ENCODE assay signal across 1 cellular context in genomic region chr7:73737491-73738219, GRCh38.
A peak's percentile ranks its signal among the peaks of the same experiment; 100 is the strongest.
TF ChIP-seq lines count a peak whose summit lies in the region.

No MANE protein-coding gene starts in this region.

TF ChIP-seq in HepG2, 621 proteins besides CTCF, POLR2A, EP300 and RAD21:
- TF ChIP-seq GATAD1 (CRISPR knock-in tag; IDR thresholded peaks at IDR 0.05) = no peak
- peak; percentile 3 for TF ChIP-seq ZNF407 (CRISPR knock-in tag; IDR thresholded peaks at IDR 0.05; ENCODE audit: not compliant biosample characterization)
- TF ChIP-seq, protein P1, sequence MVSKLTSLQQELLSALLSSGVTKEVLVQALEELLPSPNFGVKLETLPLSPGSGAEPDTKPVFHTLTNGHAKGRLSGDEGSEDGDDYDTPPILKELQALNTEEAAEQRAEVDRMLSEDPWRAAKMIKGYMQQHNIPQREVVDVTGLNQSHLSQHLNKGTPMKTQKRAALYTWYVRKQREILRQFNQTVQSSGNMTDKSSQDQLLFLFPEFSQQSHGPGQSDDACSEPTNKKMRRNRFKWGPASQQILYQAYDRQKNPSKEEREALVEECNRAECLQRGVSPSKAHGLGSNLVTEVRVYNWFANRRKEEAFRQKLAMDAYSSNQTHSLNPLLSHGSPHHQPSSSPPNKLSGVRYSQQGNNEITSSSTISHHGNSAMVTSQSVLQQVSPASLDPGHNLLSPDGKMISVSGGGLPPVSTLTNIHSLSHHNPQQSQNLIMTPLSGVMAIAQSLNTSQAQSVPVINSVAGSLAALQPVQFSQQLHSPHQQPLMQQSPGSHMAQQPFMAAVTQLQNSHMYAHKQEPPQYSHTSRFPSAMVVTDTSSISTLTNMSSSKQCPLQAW (CRISPR knock-in tag; IDR thresholded peaks at IDR 0.05) = 0 out of 2 replicates have a peak, but pooled peaks have one; percentile 20
- 0 out of 2 replicates have a peak, but pooled peaks have one; percentile 6 for TF ChIP-seq CCDC6 (CRISPR knock-in tag; IDR thresholded peaks at IDR 0.05)
